ENCODE assay signal across 27 cellular contexts in the genomic region with DNA sequence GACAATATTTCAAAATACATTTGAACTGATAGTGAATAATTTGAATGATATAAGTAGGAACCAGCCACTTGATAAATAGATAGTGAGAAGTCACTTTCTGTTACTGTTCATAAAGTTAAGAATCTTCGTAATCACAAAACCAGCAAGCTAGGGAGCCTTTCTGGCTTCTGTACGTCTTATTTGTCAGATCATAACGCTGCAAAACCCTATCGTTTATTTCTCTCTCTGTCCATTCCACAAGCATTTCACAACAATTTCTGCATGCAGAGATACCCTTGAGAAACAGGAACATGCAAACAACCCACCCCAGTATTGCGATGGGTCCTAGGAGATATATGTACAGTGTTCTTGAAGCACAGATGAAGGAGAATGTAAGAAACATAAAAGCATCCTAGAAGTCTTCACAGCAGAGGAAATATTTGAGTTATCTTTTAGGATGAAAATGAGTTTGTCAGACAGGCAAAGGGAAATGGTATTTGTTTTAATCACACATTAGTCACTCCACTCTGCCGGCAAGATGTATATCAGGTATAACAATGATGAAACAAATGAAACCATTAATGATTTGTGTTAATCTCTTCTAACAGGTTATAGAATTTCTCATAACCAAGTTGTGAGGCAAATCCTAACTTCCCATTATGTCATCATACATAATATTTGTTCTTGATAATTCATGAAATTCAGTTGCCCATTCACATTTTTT.
DNase-seq lines count a peak whose midpoint lies in the region; ATAC-seq, FAIRE-seq and TF ChIP-seq lines count a peak whose summit lies in the region.
"Had no signal": no experiment of that assay in that cellular context is flagged by ENCODE, and none has a peak within 500 bp of the region (broad histone marks: within the 10 kb centered on the region; RNA-seq: fewer than 3 reads in every experiment).

No MANE protein-coding gene starts in this region.

- in situ Hi-C loops in HepG2 (cut with HindIII; ENCODE audit: extremely low pct_ligation_motif_present, low pct_unique_long_range_greater_than_20kb) = no loop called here

- TF ChIP-seq CTCF in HepG2 (CRISPR knock-in tag; IDR thresholded peaks at IDR 0.05) = no peak
- TF ChIP-seq CTCF in right lobe of liver (IDR thresholded peaks at IDR 0.05) = no peak
- no peak for TF ChIP-seq CTCF in RWPE1 (conservative IDR thresholded peaks at IDR 0.05; ENCODE audit: low read depth)
- no peak for TF ChIP-seq CTCF in endothelial cell of umbilical vein (IDR thresholded peaks at IDR 0.05; ENCODE audit: extremely low read depth in 1 of 2, insufficient read depth in 1 of 2, low read depth in 1 of 2, low read length in 2 of 2)

- H3K9me3 ChIP-seq in HepG2 (ENCODE audit: low read length) (no peaks in the 10 kb centered on the region), right lobe of liver (no peaks in the 10 kb centered on the region), endothelial cell of umbilical vein (replicated peaks; ENCODE audit: control insufficient read depth, insufficient read depth, low read length) (no peaks in the 10 kb centered on the region)
- H3K9me3 ChIP-seq: A549, BE2C, body of pancreas, heart left ventricle, ovary, upper lobe of right lung had no signal

- TF ChIP-seq EP300 in HepG2 (IDR thresholded peaks at IDR 0.05; ENCODE audit: low read depth in 2 of 2, low read length in 2 of 2) (no peak), HepG2 (CRISPR knock-in tag; IDR thresholded peaks at IDR 0.05; ENCODE audit: borderline replicate concordance) (no peak)

- no peaks in the 10 kb centered on the region for H3K9me1 ChIP-seq in endothelial cell of umbilical vein (replicated peaks; ENCODE audit: control insufficient read depth, extremely low read depth, insufficient read depth, low read length)

- no peaks in the 10 kb centered on the region for H4K20me1 ChIP-seq in HepG2 (ENCODE audit: insufficient read depth, low read length)
- H4K20me1 ChIP-seq in endothelial cell of umbilical vein (replicated peaks; ENCODE audit: control insufficient read depth, extremely low read depth, insufficient read depth, low read length) = no peaks in the 10 kb centered on the region

- DNase-seq in HepG2 (ENCODE audit: low spot score) (no peak), right lobe of liver (no peak), RWPE1 (ENCODE audit: low spot score) (peak; percentile 12), endothelial cell of umbilical vein (ENCODE audit: low read depth, low spot score) (peak; percentile 62), OCI-M2 (lab: John Stamatoyannopoulos, UW; ENCODE audit: unreplicated experiment) (no peak), SIG-M5 (lab: John Stamatoyannopoulos, UW) (no peak), cerebellar nuclear complex (lab: John Stamatoyannopoulos, UW) (no peak)
- DNase-seq: activated CD8-positive, alpha-beta memory T cell treated with anti-CD3 and anti-CD28 coated beads, Interleukin-2, amount 50 U/mL, for 4 hours; activated effector memory CD4-positive, alpha-beta T cell treated with Interleukin-2 at 50 U/mL for 16 hours; BE2C; body of pancreas; DND-41; effector memory CD8-positive, alpha-beta T cell; heart left ventricle; natural killer cell; NCI-H1417; NCI-H2107; NCI-H510A; ovary; Right ventricle myocardium superior; stimulated activated CD8-positive, alpha-beta memory T cell treated with anti-CD3 and anti-CD28 coated beads, Interleukin-4, amount 100 ng/mL, for 48 hours; upper lobe of right lung had no signal

- no peak for ATAC-seq in HepG2
- no peak for ATAC-seq in right lobe of liver
- no peak for ATAC-seq in GM21717 (IDR thresholded peaks at IDR 0.05; ENCODE audit: unreplicated experiment)
- ATAC-seq: A549; body of pancreas; effector memory CD8-positive, alpha-beta T cell; GM23338; heart left ventricle; sciatic nerve; upper lobe of right lung had no signal

- intact Hi-C loops in HepG2 (cut with micrococcal nuclease; ENCODE audit: unreplicated experiment) (loop anchor here (1.0 kb wide), 1 partner anchor 26 kb away; no protein-coding TSS in a partner anchor), right lobe of liver (cut with DNase I) (no loop called here), endothelial cell of umbilical vein (cut with micrococcal nuclease) (loop anchor here (1.0 kb wide), 3 partner anchors 9 to 69 kb away; no protein-coding TSS in a partner anchor)

- no peaks in the 10 kb centered on the region for H3K27me3 ChIP-seq in HepG2 (ENCODE audit: control insufficient read depth in 1 of 2, insufficient read depth in 2 of 2, low read length in 2 of 2)
- no peaks in the 10 kb centered on the region for H3K27me3 ChIP-seq in right lobe of liver
- no peaks in the 10 kb centered on the region for H3K27me3 ChIP-seq in endothelial cell of umbilical vein (ENCODE audit: control insufficient read depth in 2 of 2, insufficient read depth in 2 of 2, low read length in 2 of 2)
- H3K27me3 ChIP-seq: BE2C, body of pancreas, heart left ventricle, ovary, upper lobe of right lung had no signal

- H3K27ac ChIP-seq in HepG2 (ENCODE audit: extremely low read length, insufficient read depth, low read length) (no peak overlapping the region), right lobe of liver (no peak overlapping the region), RWPE1 (no peak overlapping the region), endothelial cell of umbilical vein (ENCODE audit: insufficient read depth, low read depth, low read length) (peak overlapping the region; percentile 15)
- H3K27ac ChIP-seq: A549, body of pancreas, heart left ventricle, ovary, upper lobe of right lung had no signal

- FAIRE-seq in HepG2 (lab: Jason Lieb, UNC) (no peak), endothelial cell of umbilical vein (lab: Jason Lieb, UNC) (peak; percentile 73)
- FAIRE-seq: colon had no signal

- H3K4me3 ChIP-seq in HepG2 (replicated peaks in 1 of 3; ENCODE audit: insufficient read depth in 1 of 3, low read depth in 2 of 3, low read length in 3 of 3) (no peak overlapping the region), right lobe of liver (no peak overlapping the region), endothelial cell of umbilical vein (replicated peaks in 1 of 3; ENCODE audit: insufficient read depth in 1 of 3, low read depth in 1 of 3, low read length in 3 of 3) (no peak overlapping the region)
- H3K4me3 ChIP-seq: A549, body of pancreas, GM23338, heart left ventricle, ovary, upper lobe of right lung had no signal

- WGBS in HepG2 (ENCODE audit: low lambda C conversion rate) = 4% methylated on average over 6 of the region's 6 CpGs
- WGBS in right lobe of liver (ENCODE audit: insufficient coverage, low coverage, low lambda C conversion rate, missing lambda C conversion rate) = 36% methylated on average over 6 of the region's 6 CpGs

- no peak for TF ChIP-seq RAD21 in HepG2 (CRISPR knock-in tag; IDR thresholded peaks at IDR 0.05)

- BruUV-seq in HepG2 (replicated peaks; lab: Mats Ljungman, UMichigan) = no TSS peak
- BruUV-seq in endothelial cell of umbilical vein (replicated peaks; lab: Mats Ljungman, UMichigan) = TSS peak; percentile 95

- H3K4me2 ChIP-seq in HepG2 (ENCODE audit: low read depth, low read length) (no peak overlapping the region), endothelial cell of umbilical vein (ENCODE audit: insufficient read depth, low read length) (peak overlapping the region; percentile 45)
- H3K4me2 ChIP-seq: A549, GM23338 had no signal

- no peak for TF ChIP-seq POLR2A in HepG2 (IDR thresholded peaks at IDR 0.05; ENCODE audit: insufficient read depth in 1 of 2, low read depth in 2 of 2, low read length in 2 of 2)
- no peak for TF ChIP-seq POLR2A in right lobe of liver (IDR thresholded peaks at IDR 0.05)
- TF ChIP-seq POLR2A in endothelial cell of umbilical vein (IDR thresholded peaks at IDR 0.05; ENCODE audit: low read depth, low read length) = no peak

- H3K36me3 ChIP-seq in HepG2 (replicated peaks in 1 of 2; ENCODE audit: control insufficient read depth in 1 of 2, insufficient read depth in 2 of 2, low read length in 2 of 2) (no peaks in the 10 kb centered on the region), right lobe of liver (no peaks in the 10 kb centered on the region), endothelial cell of umbilical vein (ENCODE audit: control insufficient read depth in 2 of 2, extremely low read depth in 1 of 2, insufficient read depth in 2 of 2, low read length in 2 of 2) (no peaks in the 10 kb centered on the region)
- H3K36me3 ChIP-seq: BE2C, heart left ventricle, ovary, upper lobe of right lung had no signal

- H2AFZ ChIP-seq in HepG2 (ENCODE audit: low read length) (no peak overlapping the region), endothelial cell of umbilical vein (ENCODE audit: low read depth, low read length) (peak overlapping the region; percentile 4)
- H2AFZ ChIP-seq: GM23338 had no signal

- H3K4me1 ChIP-seq in HepG2 (ENCODE audit: insufficient read depth, low read length) = no peaks in the 10 kb centered on the region
- H3K4me1 ChIP-seq in right lobe of liver = no peaks in the 10 kb centered on the region
- H3K4me1 ChIP-seq in endothelial cell of umbilical vein (ENCODE audit: control insufficient read depth, extremely low read depth, insufficient read depth, low read length) = peaks cover 18% of the 10 kb centered on the region
- H3K4me1 ChIP-seq: A549, body of pancreas, heart left ventricle, upper lobe of right lung had no signal

- no peaks in the 10 kb centered on the region for H3K79me2 ChIP-seq in HepG2 (ENCODE audit: insufficient read depth, low read length)
- H3K79me2 ChIP-seq in endothelial cell of umbilical vein (ENCODE audit: control insufficient read depth, insufficient read depth, low read length) = no peaks in the 10 kb centered on the region

- CTCF ChIA-PET in HepG2 (lab: Yijun Ruan, JAX; ENCODE audit: low intra/inter-chr PET ratio, low total read pairs) = no interaction called here
- CTCF ChIA-PET in RWPE1 (lab: Yijun Ruan, JAX) = interaction anchor here (0.6 kb wide), 1 partner anchor 765 kb away, joined by 4 read pairs; no protein-coding TSS in a partner anchor
- CTCF ChIA-PET in endothelial cell of umbilical vein (lab: Charles Lee) = interaction anchor here (0.8 kb wide), 1 partner anchor 44 kb away, joined by 4 read pairs; no protein-coding TSS in a partner anchor

- H3K9ac ChIP-seq in HepG2 (ENCODE audit: insufficient read depth, low read depth, low read length) (no peak overlapping the region), endothelial cell of umbilical vein (replicated peaks; ENCODE audit: extremely low read depth, insufficient read depth, low read length) (peak overlapping the region; percentile 19)

- dilution Hi-C loops in endothelial cell of umbilical vein (cut with MboI; ENCODE audit: extremely low pct_ligation_motif_present, low sequenced_read_pairs) = no loop called here

- POLR2A ChIA-PET in HepG2 (lab: Yijun Ruan, JAX) (no interaction called here), RWPE1 (lab: Yijun Ruan, JAX; ENCODE audit: low non-redundant PET) (no interaction called here), endothelial cell of umbilical vein (lab: Charles Lee) (no interaction called here)

TF ChIP-seq in HepG2, 621 proteins besides CTCF, POLR2A, EP300 and RAD21 (continues in another document):
- TF ChIP-seq ATF7 (IDR thresholded peaks at IDR 0.05) (0 out of 2 replicates have a peak, but pooled peaks have one; percentile 12), ATF7 (CRISPR knock-in tag; IDR thresholded peaks at IDR 0.05) (no peak)

TF ChIP-seq in endothelial cell of umbilical vein, 7 proteins besides CTCF, POLR2A, EP300 and RAD21 (continues in another document):
- TF ChIP-seq POLR2AphosphoS5 (IDR thresholded peaks at IDR 0.05; ENCODE audit: insufficient read depth, low read depth, low read length) = no peak
- peak; percentile 45 for TF ChIP-seq JUN (IDR thresholded peaks at IDR 0.05; ENCODE audit: borderline replicate concordance, insufficient read depth, insufficient read length, low read depth)

Comparison
In these comparisons a context has a peak if more than half of its experiments do, and no peak if none do; other contexts are left out.
1. intact Hi-C loops: an anchor here in HepG2 (1.0 kb wide) and endothelial cell of umbilical vein (1.0 kb wide); none called in right lobe of liver.
2. DNase-seq: peak in RWPE1 (single experiment) and endothelial cell of umbilical vein (single experiment); none in HepG2 (single experiment), right lobe of liver (0 of 3), OCI-M2 (single experiment), SIG-M5 (single experiment) and cerebellar nuclear complex (0 of 2).